In the genomic region with DNA sequence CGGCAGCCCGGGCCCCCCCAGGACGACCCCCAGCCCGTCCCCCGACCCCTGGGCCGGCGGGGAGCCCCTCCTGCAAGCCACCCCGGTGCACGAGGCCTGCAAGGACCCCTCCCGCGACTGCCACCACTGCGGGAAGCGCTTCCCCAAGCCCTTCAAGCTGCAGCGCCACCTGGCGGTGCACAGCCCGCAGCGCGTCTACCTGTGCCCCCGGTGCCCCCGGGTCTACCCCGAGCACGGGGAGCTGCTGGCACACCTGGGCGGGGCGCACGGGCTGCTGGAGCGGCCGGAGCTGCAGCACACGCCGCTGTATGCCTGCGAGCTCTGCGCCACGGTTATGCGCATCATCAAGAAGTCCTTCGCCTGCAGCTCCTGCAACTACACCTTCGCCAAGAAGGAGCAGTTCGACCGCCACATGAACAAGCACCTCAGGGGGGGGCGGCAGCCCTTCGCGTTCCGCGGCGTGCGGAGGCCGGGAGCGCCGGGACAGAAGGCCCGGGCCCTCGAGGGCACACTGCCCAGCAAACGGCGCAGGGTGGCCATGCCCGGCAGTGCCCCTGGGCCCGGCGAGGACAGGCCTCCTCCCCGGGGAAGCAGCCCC, we compare ENCODE assay signal across 8 cellular contexts. TPM values are rescaled to one million over a fixed set of nuclear protein-coding genes. Genes with fewer than 3 reads are reported as not detected.
DNase-seq lines count a peak whose midpoint lies in the region; ATAC-seq and TF ChIP-seq lines count a peak whose summit lies in the region.

No MANE protein-coding gene starts in this region.

- no peaks in the 10 kb centered on the region for H3K9me3 ChIP-seq in ascending aorta

- H3K4me1 Mint-ChIP-seq in immature natural killer cell, result peaks cover 0 to 1% of the 10 kb centered on the region in 2 donors

- intact Hi-C loops in ascending aorta (cut with DNase I), result loop anchor here (1.0 to 10.0 kb wide), 2 partner anchors 244 to 453 kb away; no protein-coding TSS in a partner anchor

- DNase-seq in AG20443 (ENCODE audit: low spot score) (peak; percentile 75), HFF-Myc (ENCODE audit: extremely low read depth, low read depth) (no peak), T-helper 2 cell (peak; percentile 43 to 60 (median 55)), ascending aorta (ENCODE audit: low spot score in 2 of 2) (no peak), immature natural killer cell (peak; percentile 41 to 52 (median 45))
- DNase-seq in stimulated activated CD4-positive, alpha-beta T cell treated with anti-CD3 and anti-CD28 coated beads, TNF-alpha, amount 100 ng/mL, for 48 hours (ENCODE audit: low read depth in 3 of 3), result peak; percentile 37 to 60 (median 41)

- no peak overlapping the region for H3K27ac Mint-ChIP-seq in immature natural killer cell

- no peaks in the 10 kb centered on the region for H3K36me3 Mint-ChIP-seq in immature natural killer cell

- H3K4me3 ChIP-seq in HFF-Myc (replicated peaks; ENCODE audit: low read depth, low read length) (no peak overlapping the region), ascending aorta (no peak overlapping the region)

- H3K4me1 ChIP-seq in ascending aorta, result no peaks in the 10 kb centered on the region

- H3K27ac ChIP-seq in ascending aorta, result no peak overlapping the region

- H3K27me3 ChIP-seq in ascending aorta, result no peaks in the 10 kb centered on the region

- ATAC-seq in GM19035 (IDR thresholded peaks at IDR 0.05; ENCODE audit: unreplicated experiment) (no peak), GM19452 (IDR thresholded peaks at IDR 0.05; ENCODE audit: unreplicated experiment) (no peak)

- H3K27me3 Mint-ChIP-seq in immature natural killer cell (ENCODE audit: low read depth in 3 of 3), result no peaks in the 10 kb centered on the region

- TF ChIP-seq CTCF in HFF-Myc (IDR thresholded peaks at IDR 0.05; ENCODE audit: low read depth, low read length, missing control alignments) (peak; percentile 77), ascending aorta (IDR thresholded peaks at IDR 0.05) (peak; percentile 83 to 98 (median 94))

- no peaks in the 10 kb centered on the region for H3K9me3 Mint-ChIP-seq in immature natural killer cell

- no peaks in the 10 kb centered on the region for H3K36me3 ChIP-seq in ascending aorta

- H3K4me3 Mint-ChIP-seq in immature natural killer cell, result no peak overlapping the region

RNA-seq across cellular contexts. Expression of gene ZFPM1, which starts 15.6 kb away (rescaled TPM):
- total RNA-seq in ascending aorta, result 5.5 TPM
- under 1 TPM in 2 of 3 donors, not detected in 1; 0.14 to 0.75 TPM for polyA plus RNA-seq in immature natural killer cell

RNA-seq across cellular contexts. Expression of gene ZNF469, which starts 54.7 kb away (rescaled TPM):
- total RNA-seq in ascending aorta, result 3.0 TPM
- polyA plus RNA-seq in immature natural killer cell, result under 1 TPM in 2 of 3 donors, not detected in 1; 0.11 to 0.65 TPM

Comparison
In these comparisons a context has a peak if more than half of its experiments do, and no peak if none do; other contexts are left out.
1. DNase-seq: peak in AG20443 (single experiment), T-helper 2 cell (5 of 5), immature natural killer cell (3 of 3) and stimulated activated CD4-positive, alpha-beta T cell treated with anti-CD3 and anti-CD28 coated beads, TNF-alpha, amount 100 ng/mL, for 48 hours (3 of 3); none in HFF-Myc (single experiment) and ascending aorta (0 of 2).